ENCODE assay signal across 8 cellular contexts in the genomic region with DNA sequence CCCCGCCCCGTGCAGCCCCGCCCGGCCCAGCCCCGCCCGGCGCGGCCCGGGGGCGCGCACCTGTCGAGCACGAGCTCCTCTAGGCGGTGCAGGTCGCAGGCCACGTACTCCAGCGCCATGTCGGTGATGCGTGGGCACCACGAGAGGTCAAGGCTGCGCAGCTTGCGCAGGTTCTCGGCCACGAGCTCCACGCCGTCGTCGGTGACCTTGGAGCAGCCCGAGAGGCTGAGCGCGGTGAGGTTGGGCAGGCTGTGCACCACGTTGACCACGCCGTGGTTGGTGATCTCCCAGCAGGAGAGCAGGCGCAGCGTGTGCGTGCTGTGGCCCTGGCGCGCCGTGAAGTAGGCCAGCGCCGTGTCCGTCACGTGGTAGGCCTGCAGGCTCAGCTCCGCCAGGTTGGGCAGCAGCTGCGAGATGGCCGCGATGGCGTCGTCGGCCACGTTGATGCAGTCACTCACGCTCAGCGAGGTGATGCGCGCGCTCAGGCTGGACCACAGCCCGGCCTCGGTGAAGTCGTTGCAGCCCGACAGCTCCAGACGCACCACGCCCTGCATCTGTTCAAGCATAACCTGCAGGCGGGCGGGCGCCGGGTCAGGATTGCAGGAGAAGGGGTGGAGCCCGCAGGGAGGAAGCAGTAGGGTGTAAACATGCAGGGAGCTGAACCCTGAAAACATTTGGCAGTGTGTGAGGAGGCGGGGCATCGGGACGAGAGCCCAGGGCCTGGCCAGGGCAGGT. TPM values are rescaled to one million over a fixed set of nuclear protein-coding genes. Genes with fewer than 3 reads are reported as not detected.
A peak's percentile ranks its signal among the peaks of the same experiment; 100 is the strongest.
DNase-seq lines count a peak whose midpoint lies in the region; ATAC-seq and TF ChIP-seq lines count a peak whose summit lies in the region.

No MANE protein-coding gene starts in this region.

- POLR2A ChIA-PET in activated CD4-positive, alpha-beta memory T cell treated with anti-CD3 and anti-CD28 coated beads, Interleukin-2, amount 10 ng/mL, durations not matched to agents 7 days and 5 days (lab: Charles Lee): interaction anchor here (0.8 to 3.3 kb wide), 22 partner anchors 8 to 839 kb away, joined by 3 to 22 read pairs (median 4); partner anchors contain the start of genes ANTKMT, CHTF18, CIAO3 and JMJD8

- no peak overlapping the region for H3K27ac ChIP-seq in foreskin keratinocyte

- H3K9me3 Mint-ChIP-seq in activated CD4-positive, alpha-beta memory T cell treated with anti-CD3 and anti-CD28 coated beads, Interleukin-2, amount 10 ng/mL, durations not matched to agents 7 days and 5 days: no peaks in the 10 kb centered on the region

- peaks cover 5% of the 10 kb centered on the region for H3K36me3 Mint-ChIP-seq in activated CD4-positive, alpha-beta memory T cell treated with anti-CD3 and anti-CD28 coated beads, Interleukin-2, amount 10 ng/mL, durations not matched to agents 7 days and 5 days (ENCODE audit: low read depth)

- H3K27me3 ChIP-seq in foreskin keratinocyte: peaks cover 59% of the 10 kb centered on the region

- DNase-seq in GM10266 (ENCODE audit: extremely low spot score) (peak; percentile 90), NCI-H2081 treated with DMSO at 0.1 percent for 48 hours (lab: John Stamatoyannopoulos, UW) (peak; percentile 71), foreskin keratinocyte (no peak), HCEC 1CT (no peak), HuH-7 (ENCODE audit: low spot score) (no peak)
- peak; percentile 81 for DNase-seq in activated CD4-positive, alpha-beta memory T cell treated with anti-CD3 and anti-CD28 coated beads, Interleukin-2, amount 10 ng/mL, durations not matched to agents 7 days and 5 days
- peak; percentile 74 for DNase-seq in stimulated activated CD4-positive, alpha-beta T cell treated with anti-CD3 and anti-CD28 coated beads, Interleukin-1b, Interleukin-23, amount 100 ng/mL, for 48 hours
- DNase-seq in NK-92 treated with Interleukin-12 subunit alpha and Interleukin-12 subunit beta, amount 100 ng/mL, for 24 hours (lab: John Stamatoyannopoulos, UW): no peak

- CTCF ChIA-PET in activated CD4-positive, alpha-beta memory T cell treated with anti-CD3 and anti-CD28 coated beads, Interleukin-2, amount 10 ng/mL, durations not matched to agents 7 days and 5 days (lab: Charles Lee): interaction anchor here (1.0 to 2.0 kb wide), 5 partner anchors 9 to 28 kb away, joined by 3 to 10 read pairs (median 4); partner anchors contain the start of genes RHOT2 and STUB1

- peaks cover 8% of the 10 kb centered on the region for H3K27me3 Mint-ChIP-seq in activated CD4-positive, alpha-beta memory T cell treated with anti-CD3 and anti-CD28 coated beads, Interleukin-2, amount 10 ng/mL, durations not matched to agents 7 days and 5 days

- H3K4me1 ChIP-seq in foreskin keratinocyte: no peaks in the 10 kb centered on the region

- H3K27ac Mint-ChIP-seq in activated CD4-positive, alpha-beta memory T cell treated with anti-CD3 and anti-CD28 coated beads, Interleukin-2, amount 10 ng/mL, durations not matched to agents 7 days and 5 days: peak overlapping the region; percentile 92

- H3K4me3 Mint-ChIP-seq in activated CD4-positive, alpha-beta memory T cell treated with anti-CD3 and anti-CD28 coated beads, Interleukin-2, amount 10 ng/mL, durations not matched to agents 7 days and 5 days: peak overlapping the region; percentile 79

- peaks cover 57% of the 10 kb centered on the region for H3K4me1 Mint-ChIP-seq in activated CD4-positive, alpha-beta memory T cell treated with anti-CD3 and anti-CD28 coated beads, Interleukin-2, amount 10 ng/mL, durations not matched to agents 7 days and 5 days

- peak; percentile 54 for ATAC-seq in foreskin keratinocyte

- TF ChIP-seq CTCF in GM10266 (IDR thresholded peaks at IDR 0.05; ENCODE audit: control insufficient read depth, insufficient read depth, low read depth, missing control alignments) (no peak), foreskin keratinocyte (conservative IDR thresholded peaks at IDR 0.05) (no peak)

RNA-seq across cellular contexts. Expression of gene WDR24, which starts 5.3 kb away (rescaled TPM):
- 10 to 100 TPM; 18.1 to 18.7 TPM for total RNA-seq in activated CD4-positive, alpha-beta memory T cell treated with anti-CD3 and anti-CD28 coated beads, Interleukin-2, amount 10 ng/mL, durations not matched to agents 7 days and 5 days
- total RNA-seq in foreskin keratinocyte: 7.9 and 8.2 TPM in 2 replicates
- 6.9 and 7.2 TPM in 2 replicates for polyA plus RNA-seq in foreskin keratinocyte

RNA-seq across cellular contexts. Expression of gene FBXL16, which starts 10.1 kb away (rescaled TPM):
- total RNA-seq in activated CD4-positive, alpha-beta memory T cell treated with anti-CD3 and anti-CD28 coated beads, Interleukin-2, amount 10 ng/mL, durations not matched to agents 7 days and 5 days: 10 to 100 TPM; 30.9 to 34.6 TPM
- total RNA-seq in foreskin keratinocyte: 0.28 and 2.4 TPM in 2 replicates
- 0.32 and 0.91 TPM in 2 replicates for polyA plus RNA-seq in foreskin keratinocyte

RNA-seq across cellular contexts. Expression of gene JMJD8, which starts 11.4 kb away (rescaled TPM):
- 10 to 100 TPM; 27.1 to 27.2 TPM for total RNA-seq in activated CD4-positive, alpha-beta memory T cell treated with anti-CD3 and anti-CD28 coated beads, Interleukin-2, amount 10 ng/mL, durations not matched to agents 7 days and 5 days
- total RNA-seq in foreskin keratinocyte: 42.3 and 45.9 TPM in 2 replicates
- 48.0 and 58.7 TPM in 2 replicates for polyA plus RNA-seq in foreskin keratinocyte

RNA-seq across cellular contexts. Expression of gene STUB1, which starts 15.3 kb away (rescaled TPM):
- total RNA-seq in activated CD4-positive, alpha-beta memory T cell treated with anti-CD3 and anti-CD28 coated beads, Interleukin-2, amount 10 ng/mL, durations not matched to agents 7 days and 5 days: 10 to 100 TPM; 63.9 to 78.3 TPM
- total RNA-seq in foreskin keratinocyte: 125 and 138 TPM in 2 replicates
- 167 and 172 TPM in 2 replicates for polyA plus RNA-seq in foreskin keratinocyte

RNA-seq across cellular contexts. Expression of gene METRN, which starts 19.4 kb away (rescaled TPM):
- 1 to 10 TPM; 4.4 to 6.2 TPM for total RNA-seq in activated CD4-positive, alpha-beta memory T cell treated with anti-CD3 and anti-CD28 coated beads, Interleukin-2, amount 10 ng/mL, durations not matched to agents 7 days and 5 days
- 65.7 and 70.0 TPM in 2 replicates for total RNA-seq in foreskin keratinocyte
- 114 and 131 TPM in 2 replicates for polyA plus RNA-seq in foreskin keratinocyte

Comparison
In these comparisons a context has a peak if more than half of its experiments do, and no peak if none do; other contexts are left out.
1. DNase-seq: peak in GM10266 (single experiment), NCI-H2081 treated with DMSO at 0.1 percent for 48 hours (single experiment), activated CD4-positive, alpha-beta memory T cell treated with anti-CD3 and anti-CD28 coated beads, Interleukin-2, amount 10 ng/mL, durations not matched to agents 7 days and 5 days (single experiment) and stimulated activated CD4-positive, alpha-beta T cell treated with anti-CD3 and anti-CD28 coated beads, Interleukin-1b, Interleukin-23, amount 100 ng/mL, for 48 hours (single experiment); none in foreskin keratinocyte (0 of 2), HCEC 1CT (single experiment), HuH-7 (single experiment) and NK-92 treated with Interleukin-12 subunit alpha and Interleukin-12 subunit beta, amount 100 ng/mL, for 24 hours (single experiment).